ENCODE assay signal across 8 cellular contexts in the genomic region with DNA sequence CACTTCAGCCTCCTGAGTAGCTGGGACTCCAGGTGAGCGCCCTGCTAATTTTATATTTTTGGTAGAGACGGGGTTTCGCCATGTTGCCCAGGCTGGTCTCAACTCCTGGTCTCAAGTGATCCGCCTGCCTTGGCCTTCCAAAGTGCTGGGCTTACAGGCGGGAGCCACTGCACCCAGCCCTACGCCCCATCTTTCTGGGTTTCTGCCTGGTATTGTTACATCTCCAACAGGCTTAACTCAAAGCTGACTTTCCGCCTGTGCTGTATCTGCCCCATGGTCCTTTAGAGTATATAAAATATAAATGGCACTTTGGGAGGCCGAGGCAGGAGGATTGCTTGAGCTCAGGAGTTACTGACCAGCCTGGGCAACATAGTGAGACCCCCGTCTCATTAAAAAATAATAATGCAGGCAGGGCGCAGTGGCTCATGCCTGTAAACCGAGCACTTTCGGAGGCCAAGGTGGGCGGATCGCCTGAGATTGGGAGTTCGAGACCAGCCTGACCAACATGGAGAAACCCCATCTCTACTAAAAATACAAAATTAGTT. TPM values are rescaled to one million over a fixed set of nuclear protein-coding genes. Genes with fewer than 3 reads are reported as not detected.
DNase-seq lines count a peak whose midpoint lies in the region; ATAC-seq, FAIRE-seq and TF ChIP-seq lines count a peak whose summit lies in the region.

No MANE protein-coding gene starts in this region.

- in situ Hi-C loops in HAP-1 (cut with MboI; ENCODE audit: low sequenced_read_pairs) = no loop called here

- H3K27me3 ChIP-seq in BE2C = no peaks in the 10 kb centered on the region
- H3K27me3 ChIP-seq in mucosa of stomach (ENCODE audit: control insufficient read depth, insufficient read depth, low read length) = no peaks in the 10 kb centered on the region
- no peaks in the 10 kb centered on the region for H3K27me3 ChIP-seq in HAP-1 (ENCODE audit: low read depth)

- H3K9ac ChIP-seq in mucosa of stomach (ENCODE audit: low read length) = peak overlapping the region; percentile 96

- peak overlapping the region; percentile 95 for H3K27ac ChIP-seq in KOPT-K1 (ENCODE audit: low read depth, low read length, poor library complexity, severe bottlenecking)

- H3K36me3 ChIP-seq in BE2C (no peaks in the 10 kb centered on the region), KOPT-K1 (ENCODE audit: insufficient read depth, low read length) (no peaks in the 10 kb centered on the region), mucosa of stomach (ENCODE audit: control insufficient read depth, insufficient read depth, low read length) (no peaks in the 10 kb centered on the region), HAP-1 (replicated peaks) (no peaks in the 10 kb centered on the region)

- H3K4me1 ChIP-seq in BE2C (no peaks in the 10 kb centered on the region), mucosa of stomach (ENCODE audit: control insufficient read depth, insufficient read depth, low read length) (peaks cover 5% of the 10 kb centered on the region), HAP-1 (no peaks in the 10 kb centered on the region)

- FAIRE-seq in GM12892 (lab: Jason Lieb, UNC) = no peak

- DNase-seq in BE2C (no peak), cerebellum (ENCODE audit: low spot score) (peak; percentile 17), HAP-1 (ENCODE audit: low spot score in 2 of 2) (no peak), GM12892 (ENCODE audit: insufficient read length) (no peak)

- TF ChIP-seq POLR2A in GM12892 (IDR thresholded peaks at IDR 0.05; ENCODE audit: low read depth, low read length) = no peak

- H3K9me3 ChIP-seq in BE2C = no peaks in the 10 kb centered on the region
- H3K9me3 ChIP-seq in KOPT-K1 (ENCODE audit: insufficient read depth, low read length, poor library complexity, severe bottlenecking) = no peaks in the 10 kb centered on the region
- no peaks in the 10 kb centered on the region for H3K9me3 ChIP-seq in mucosa of stomach (ENCODE audit: control insufficient read depth, low read length)
- H3K9me3 ChIP-seq in HAP-1 = no peaks in the 10 kb centered on the region

- TF ChIP-seq CTCF in BE2C (IDR thresholded peaks at IDR 0.05; ENCODE audit: low read depth, low read length) = no peak

- H3K4me3 ChIP-seq in BE2C (ENCODE audit: low read depth, low read length) (peak overlapping the region; percentile 90), mucosa of stomach (ENCODE audit: low read length) (peak overlapping the region; percentile 93), HAP-1 (no peak overlapping the region)

- no peak for ATAC-seq in GM18909 (IDR thresholded peaks at IDR 0.05; ENCODE audit: poor library complexity, unreplicated experiment)
- no peak for ATAC-seq in GM18867 (IDR thresholded peaks at IDR 0.05; ENCODE audit: unreplicated experiment)

RNA-seq across cellular contexts. Expression of gene GLDC, which starts 36.5 kb away (rescaled TPM):
- 3.8 TPM for polyA plus RNA-seq in BE2C (2012; ENCODE audit: insufficient read depth, insufficient read length, low read depth)
- total RNA-seq in cerebellum = 30.3 TPM
- 69.5 TPM for polyA plus RNA-seq in GM12892 (2012; ENCODE audit: missing spikeins)
